2 cellular contexts compared by ENCODE assay signal in genomic region chr12:68221497-68221896, GRCh38.
TF ChIP-seq lines count a peak whose summit lies in the region.

No MANE protein-coding gene starts in this region.

TF ChIP-seq in HepG2, 621 proteins besides CTCF, POLR2A, EP300 and RAD21:
- TF ChIP-seq TAF1 (CRISPR knock-in tag; IDR thresholded peaks at IDR 0.05), result no peak
- TF ChIP-seq CHD2 (IDR thresholded peaks at IDR 0.05; ENCODE audit: low read depth, low read length), result no peak
- no peak for TF ChIP-seq YEATS2 (CRISPR knock-in tag; IDR thresholded peaks at IDR 0.05; ENCODE audit: borderline replicate concordance)
- TF ChIP-seq SYNCRIP (IDR thresholded peaks at IDR 0.05; ENCODE audit: insufficient read depth, low read depth, low read length), result no peak
- TF ChIP-seq MTERF4 (CRISPR knock-in tag; IDR thresholded peaks at IDR 0.05), result no peak
- peak; percentile 83 for TF ChIP-seq NR2C2 (CRISPR knock-in tag; IDR thresholded peaks at IDR 0.05; ENCODE audit: borderline replicate concordance)
- TF ChIP-seq TAF15 (IDR thresholded peaks at IDR 0.05; ENCODE audit: low read depth, low read length, poor library complexity, severe bottlenecking), result no peak
- no peak for TF ChIP-seq ZNF343 (CRISPR knock-in tag; IDR thresholded peaks at IDR 0.05)
- TF ChIP-seq ZZZ3 (CRISPR knock-in tag; IDR thresholded peaks at IDR 0.05; ENCODE audit: borderline replicate concordance), result no peak
- peak; percentile 52 for TF ChIP-seq GABPB1 (CRISPR knock-in tag; IDR thresholded peaks at IDR 0.05)
- no peak for TF ChIP-seq ZNF557 (CRISPR knock-in tag; IDR thresholded peaks at IDR 0.05)
- no peak for TF ChIP-seq FOXA3 (CRISPR knock-in tag; IDR thresholded peaks at IDR 0.05)
- no peak for TF ChIP-seq GABPA (IDR thresholded peaks at IDR 0.05; ENCODE audit: low read depth, low read length)
- peak; percentile 46; the same call in 1 of the 2 replicates for TF ChIP-seq GABPA (CRISPR knock-in tag; IDR thresholded peaks at IDR 0.05; ENCODE audit: low read depth)
- TF ChIP-seq MEIS2 (CRISPR knock-in tag; IDR thresholded peaks at IDR 0.05), result no peak
- TF ChIP-seq PAXIP1 (CRISPR knock-in tag; conservative IDR thresholded peaks at IDR 0.05), result no peak
- no peak for TF ChIP-seq ZFX (CRISPR knock-in tag; IDR thresholded peaks at IDR 0.05; ENCODE audit: low read depth)
- TF ChIP-seq ZNF777 (CRISPR knock-in tag; IDR thresholded peaks at IDR 0.05), result no peak

TF ChIP-seq in K562, 482 proteins besides CTCF, POLR2A, EP300 and RAD21:
- TF ChIP-seq RFX7 (CRISPR knock-in tag; IDR thresholded peaks at IDR 0.05) (no peak), ZFP30 (CRISPR knock-in tag; IDR thresholded peaks at IDR 0.05; ENCODE audit: borderline replicate concordance) (no peak), NR2C2 (CRISPR knock-in tag; IDR thresholded peaks at IDR 0.05) (peak; percentile 76; the same call in 1 of the 2 replicates), NR2C2 (tag; IDR thresholded peaks at IDR 0.05) (peak; percentile 87), NR2C1 (IDR thresholded peaks at IDR 0.05) (peak; percentile 87), NR2C1 (tag; IDR thresholded peaks at IDR 0.05) (peak; percentile 92), GABPB1 (CRISPR knock-in tag; IDR thresholded peaks at IDR 0.05) (peak; percentile 68; the same call in 1 of the 2 replicates), ZNF184 (CRISPR knock-in tag; IDR thresholded peaks at IDR 0.05) (no peak), ZNF639 (CRISPR knock-in tag; conservative IDR thresholded peaks at IDR 0.05 in 1 of 2, IDR thresholded peaks at IDR 0.05 in 1 of 2) (no peak), FIP1L1 (IDR thresholded peaks at IDR 0.05; ENCODE audit: low read depth, low read length, poor library complexity, severe bottlenecking) (no peak), BRF1 (IDR thresholded peaks at IDR 0.05; ENCODE audit: borderline replicate concordance, extremely low read depth, insufficient read length) (no peak), ZNF584 (CRISPR knock-in tag; IDR thresholded peaks at IDR 0.05; ENCODE audit: low read depth) (no peak)
TF ChIP-seq in K562: peak in this region for 3.
